ENCODE assay signal across 1 cellular context in the genomic region with DNA sequence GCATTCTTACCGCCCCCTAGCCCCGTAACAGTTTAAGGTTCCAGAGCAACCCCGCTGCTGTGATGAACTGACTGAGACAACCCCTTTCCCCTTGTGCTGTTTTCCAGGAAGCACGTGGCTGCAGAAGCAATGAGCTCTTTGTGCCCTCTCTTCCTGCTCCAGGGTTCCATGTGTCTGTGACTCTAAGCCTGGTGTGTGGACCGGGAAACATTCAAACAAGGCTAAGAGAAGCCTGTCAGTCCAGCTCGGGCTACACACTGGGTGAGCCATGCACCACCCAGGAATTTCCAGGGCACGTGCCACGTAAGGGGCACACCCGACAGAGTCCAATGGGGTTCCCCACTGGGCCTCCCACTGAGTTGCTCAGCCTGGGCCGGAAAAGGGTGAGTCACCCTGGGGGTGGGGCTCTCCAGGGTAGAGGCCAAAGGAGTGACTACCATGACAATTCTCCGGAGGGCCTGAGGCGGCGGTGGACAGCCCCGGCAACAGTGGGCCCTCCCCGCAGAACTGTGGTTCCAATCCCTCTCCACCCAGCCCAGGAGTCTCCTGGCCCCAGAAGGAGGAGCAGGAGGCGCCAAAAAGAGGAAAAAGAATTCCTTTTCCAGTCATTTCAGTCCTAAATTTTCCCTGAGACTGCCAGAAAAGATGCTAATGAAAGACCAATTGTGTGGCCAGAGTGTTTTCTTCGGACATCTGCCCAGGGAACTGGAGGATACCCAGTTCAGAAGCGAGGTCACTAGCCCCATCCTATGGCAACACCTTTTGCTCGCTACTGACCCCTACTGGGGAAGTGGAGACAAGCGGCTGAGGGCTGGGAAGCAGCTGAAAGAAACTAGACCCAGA.
TF ChIP-seq lines count a peak whose summit lies in the region.

No MANE protein-coding gene starts in this region.

TF ChIP-seq in HepG2, 621 proteins besides CTCF, POLR2A, EP300 and RAD21 (continued from another document and continues in another):
- TF ChIP-seq HOXA3 (CRISPR knock-in tag; IDR thresholded peaks at IDR 0.05) (peak; percentile 52; the same call in 1 of the 2 replicates), JUN (CRISPR knock-in tag; IDR thresholded peaks at IDR 0.05) (peak; percentile 85; the same call in 1 of the 2 replicates), CBX1 (IDR thresholded peaks at IDR 0.05; ENCODE audit: low read depth) (no peak), ZNF577 (CRISPR knock-in tag; IDR thresholded peaks at IDR 0.05; ENCODE audit: borderline replicate concordance, low read depth) (no peak), ZNF713 (CRISPR knock-in tag; IDR thresholded peaks at IDR 0.05) (no peak), ZNF10 (CRISPR knock-in tag; IDR thresholded peaks at IDR 0.05; ENCODE audit: borderline replicate concordance, low read depth) (no peak), ZNF367 (CRISPR knock-in tag; IDR thresholded peaks at IDR 0.05; ENCODE audit: borderline replicate concordance) (no peak), ZNF703 (CRISPR knock-in tag; IDR thresholded peaks at IDR 0.05; ENCODE audit: borderline replicate concordance) (no peak), NR2C2 (CRISPR knock-in tag; IDR thresholded peaks at IDR 0.05; ENCODE audit: borderline replicate concordance) (no peak), NFE2L2 (IDR thresholded peaks at IDR 0.05; ENCODE audit: low read length) (no peak), SIN3B (IDR thresholded peaks at IDR 0.05; ENCODE audit: low read length) (no peak), ZNF354B (CRISPR knock-in tag; IDR thresholded peaks at IDR 0.05) (peak; percentile 81; the same call in 1 of the 2 replicates), ZNF460 (CRISPR knock-in tag; IDR thresholded peaks at IDR 0.05; ENCODE audit: borderline replicate concordance) (no peak), NFE2 (CRISPR knock-in tag; IDR thresholded peaks at IDR 0.05) (no peak), ZNF883 (CRISPR knock-in tag; IDR thresholded peaks at IDR 0.05; ENCODE audit: not compliant biosample characterization) (peak; percentile 23), ZNF674 (CRISPR knock-in tag; IDR thresholded peaks at IDR 0.05; ENCODE audit: low read depth) (no peak), ZNF282 (IDR thresholded peaks at IDR 0.05; ENCODE audit: partially characterized antibody) (no peak), ZNF446 (CRISPR knock-in tag; IDR thresholded peaks at IDR 0.05) (0 out of 2 replicates have a peak, but pooled peaks have one; percentile 85), MIER2 (CRISPR knock-in tag; IDR thresholded peaks at IDR 0.05) (no peak), ZNF563 (CRISPR knock-in tag; IDR thresholded peaks at IDR 0.05) (peak; percentile 91), ZFX (CRISPR knock-in tag; IDR thresholded peaks at IDR 0.05; ENCODE audit: low read depth) (peak; percentile 82), HNRNPLL (IDR thresholded peaks at IDR 0.05; ENCODE audit: low read depth, low read length, poor library complexity, severe bottlenecking) (no peak), PRMT3 (CRISPR knock-in tag; IDR thresholded peaks at IDR 0.05; ENCODE audit: borderline replicate concordance, low read depth) (no peak), FIP1L1 (IDR thresholded peaks at IDR 0.05; ENCODE audit: borderline replicate concordance, insufficient read depth, low read depth, low read length) (no peak), ZBTB42 (CRISPR knock-in tag; IDR thresholded peaks at IDR 0.05) (0 out of 2 replicates have a peak, but pooled peaks have one; percentile 38), GATAD2A (CRISPR knock-in tag; IDR thresholded peaks at IDR 0.05) (peak; percentile 83; the same call in 1 of the 2 replicates), MTA3 (CRISPR knock-in tag; IDR thresholded peaks at IDR 0.05) (no peak), TCF7 (IDR thresholded peaks at IDR 0.05; ENCODE audit: low read depth) (no peak; the same call in 1 of the 2 replicates), TCF12 (IDR thresholded peaks at IDR 0.05) (no peak), TCF12 (CRISPR knock-in tag; IDR thresholded peaks at IDR 0.05) (0 out of 2 replicates have a peak, but pooled peaks have one; percentile 58), ZNF614 (CRISPR knock-in tag; IDR thresholded peaks at IDR 0.05; ENCODE audit: borderline replicate concordance) (peak; percentile 65; the same call in 1 of the 2 replicates), MXD4 (CRISPR knock-in tag; IDR thresholded peaks at IDR 0.05) (peak; percentile 69), ISX (CRISPR knock-in tag; conservative IDR thresholded peaks at IDR 0.05) (peak; percentile 54; the same call in 1 of the 2 replicates)
- TF ChIP-seq, protein P1, sequence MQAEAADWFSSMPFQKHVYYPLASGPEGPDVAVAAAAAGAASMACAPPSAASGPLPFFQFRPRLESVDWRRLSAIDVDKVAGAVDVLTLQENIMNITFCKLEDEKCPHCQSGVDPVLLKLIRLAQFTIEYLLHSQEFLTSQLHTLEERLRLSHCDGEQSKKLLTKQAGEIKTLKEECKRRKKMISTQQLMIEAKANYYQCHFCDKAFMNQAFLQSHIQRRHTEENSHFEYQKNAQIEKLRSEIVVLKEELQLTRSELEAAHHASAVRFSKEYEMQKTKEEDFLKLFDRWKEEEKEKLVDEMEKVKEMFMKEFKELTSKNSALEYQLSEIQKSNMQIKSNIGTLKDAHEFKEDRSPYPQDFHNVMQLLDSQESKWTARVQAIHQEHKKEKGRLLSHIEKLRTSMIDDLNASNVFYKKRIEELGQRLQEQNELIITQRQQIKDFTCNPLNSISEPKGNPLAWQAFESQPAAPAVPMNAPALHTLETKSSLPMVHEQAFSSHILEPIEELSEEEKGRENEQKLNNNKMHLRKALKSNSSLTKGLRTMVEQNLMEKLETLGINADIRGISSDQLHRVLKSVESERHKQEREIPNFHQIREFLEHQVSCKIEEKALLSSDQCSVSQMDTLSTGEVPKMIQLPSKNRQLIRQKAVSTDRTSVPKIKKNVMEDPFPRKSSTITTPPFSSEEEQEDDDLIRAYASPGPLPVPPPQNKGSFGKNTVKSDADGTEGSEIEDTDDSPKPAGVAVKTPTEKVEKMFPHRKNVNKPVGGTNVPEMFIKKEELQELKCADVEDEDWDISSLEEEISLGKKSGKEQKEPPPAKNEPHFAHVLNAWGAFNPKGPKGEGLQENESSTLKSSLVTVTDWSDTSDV (CRISPR knock-in tag; IDR thresholded peaks at IDR 0.05): no peak; the same call in 1 of the 2 replicates
- TF ChIP-seq, protein P2, sequence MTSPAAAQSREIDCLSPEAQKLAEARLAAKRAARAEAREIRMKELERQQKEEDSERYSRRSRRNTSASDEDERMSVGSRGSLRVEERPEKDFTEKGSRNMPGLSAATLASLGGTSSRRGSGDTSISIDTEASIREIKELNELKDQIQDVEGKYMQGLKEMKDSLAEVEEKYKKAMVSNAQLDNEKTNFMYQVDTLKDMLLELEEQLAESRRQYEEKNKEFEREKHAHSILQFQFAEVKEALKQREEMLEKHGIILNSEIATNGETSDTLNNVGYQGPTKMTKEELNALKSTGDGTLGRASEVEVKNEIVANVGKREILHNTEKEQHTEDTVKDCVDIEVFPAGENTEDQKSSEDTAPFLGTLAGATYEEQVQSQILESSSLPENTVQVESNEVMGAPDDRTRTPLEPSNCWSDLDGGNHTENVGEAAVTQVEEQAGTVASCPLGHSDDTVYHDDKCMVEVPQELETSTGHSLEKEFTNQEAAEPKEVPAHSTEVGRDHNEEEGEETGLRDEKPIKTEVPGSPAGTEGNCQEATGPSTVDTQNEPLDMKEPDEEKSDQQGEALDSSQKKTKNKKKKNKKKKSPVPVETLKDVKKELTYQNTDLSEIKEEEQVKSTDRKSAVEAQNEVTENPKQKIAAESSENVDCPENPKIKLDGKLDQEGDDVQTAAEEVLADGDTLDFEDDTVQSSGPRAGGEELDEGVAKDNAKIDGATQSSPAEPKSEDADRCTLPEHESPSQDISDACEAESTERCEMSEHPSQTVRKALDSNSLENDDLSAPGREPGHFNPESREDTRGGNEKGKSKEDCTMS (CRISPR knock-in tag; conservative IDR thresholded peaks at IDR 0.05): no peak
- TF ChIP-seq, protein P3, sequence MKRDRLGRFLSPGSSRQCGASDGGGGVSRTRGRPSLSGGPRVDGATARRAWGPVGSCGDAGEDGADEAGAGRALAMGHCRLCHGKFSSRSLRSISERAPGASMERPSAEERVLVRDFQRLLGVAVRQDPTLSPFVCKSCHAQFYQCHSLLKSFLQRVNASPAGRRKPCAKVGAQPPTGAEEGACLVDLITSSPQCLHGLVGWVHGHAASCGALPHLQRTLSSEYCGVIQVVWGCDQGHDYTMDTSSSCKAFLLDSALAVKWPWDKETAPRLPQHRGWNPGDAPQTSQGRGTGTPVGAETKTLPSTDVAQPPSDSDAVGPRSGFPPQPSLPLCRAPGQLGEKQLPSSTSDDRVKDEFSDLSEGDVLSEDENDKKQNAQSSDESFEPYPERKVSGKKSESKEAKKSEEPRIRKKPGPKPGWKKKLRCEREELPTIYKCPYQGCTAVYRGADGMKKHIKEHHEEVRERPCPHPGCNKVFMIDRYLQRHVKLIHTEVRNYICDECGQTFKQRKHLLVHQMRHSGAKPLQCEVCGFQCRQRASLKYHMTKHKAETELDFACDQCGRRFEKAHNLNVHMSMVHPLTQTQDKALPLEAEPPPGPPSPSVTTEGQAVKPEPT (CRISPR knock-in tag; IDR thresholded peaks at IDR 0.05; ENCODE audit: low read depth): peak; percentile 91
- TF ChIP-seq, protein P4, sequence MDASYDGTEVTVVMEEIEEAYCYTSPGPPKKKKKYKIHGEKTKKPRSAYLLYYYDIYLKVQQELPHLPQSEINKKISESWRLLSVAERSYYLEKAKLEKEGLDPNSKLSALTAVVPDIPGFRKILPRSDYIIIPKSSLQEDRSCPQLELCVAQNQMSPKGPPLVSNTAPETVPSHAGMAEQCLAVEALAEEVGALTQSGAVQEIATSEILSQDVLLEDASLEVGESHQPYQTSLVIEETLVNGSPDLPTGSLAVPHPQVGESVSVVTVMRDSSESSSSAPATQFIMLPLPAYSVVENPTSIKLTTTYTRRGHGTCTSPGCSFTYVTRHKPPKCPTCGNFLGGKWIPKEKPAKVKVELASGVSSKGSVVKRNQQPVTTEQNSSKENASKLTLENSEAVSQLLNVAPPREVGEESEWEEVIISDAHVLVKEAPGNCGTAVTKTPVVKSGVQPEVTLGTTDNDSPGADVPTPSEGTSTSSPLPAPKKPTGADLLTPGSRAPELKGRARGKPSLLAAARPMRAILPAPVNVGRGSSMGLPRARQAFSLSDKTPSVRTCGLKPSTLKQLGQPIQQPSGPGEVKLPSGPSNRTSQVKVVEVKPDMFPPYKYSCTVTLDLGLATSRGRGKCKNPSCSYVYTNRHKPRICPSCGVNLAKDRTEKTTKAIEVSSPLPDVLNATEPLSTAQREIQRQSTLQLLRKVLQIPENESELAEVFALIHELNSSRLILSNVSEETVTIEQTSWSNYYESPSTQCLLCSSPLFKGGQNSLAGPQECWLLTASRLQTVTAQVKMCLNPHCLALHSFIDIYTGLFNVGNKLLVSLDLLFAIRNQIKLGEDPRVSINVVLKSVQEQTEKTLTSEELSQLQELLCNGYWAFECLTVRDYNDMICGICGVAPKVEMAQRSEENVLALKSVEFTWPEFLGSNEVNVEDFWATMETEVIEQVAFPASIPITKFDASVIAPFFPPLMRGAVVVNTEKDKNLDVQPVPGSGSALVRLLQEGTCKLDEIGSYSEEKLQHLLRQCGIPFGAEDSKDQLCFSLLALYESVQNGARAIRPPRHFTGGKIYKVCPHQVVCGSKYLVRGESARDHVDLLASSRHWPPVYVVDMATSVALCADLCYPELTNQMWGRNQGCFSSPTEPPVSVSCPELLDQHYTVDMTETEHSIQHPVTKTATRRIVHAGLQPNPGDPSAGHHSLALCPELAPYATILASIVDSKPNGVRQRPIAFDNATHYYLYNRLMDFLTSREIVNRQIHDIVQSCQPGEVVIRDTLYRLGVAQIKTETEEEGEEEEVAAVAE (CRISPR knock-in tag; IDR thresholded peaks at IDR 0.05; ENCODE audit: borderline replicate concordance): 0 out of 2 replicates have a peak, but pooled peaks have one; percentile 51
- TF ChIP-seq, protein P5, sequence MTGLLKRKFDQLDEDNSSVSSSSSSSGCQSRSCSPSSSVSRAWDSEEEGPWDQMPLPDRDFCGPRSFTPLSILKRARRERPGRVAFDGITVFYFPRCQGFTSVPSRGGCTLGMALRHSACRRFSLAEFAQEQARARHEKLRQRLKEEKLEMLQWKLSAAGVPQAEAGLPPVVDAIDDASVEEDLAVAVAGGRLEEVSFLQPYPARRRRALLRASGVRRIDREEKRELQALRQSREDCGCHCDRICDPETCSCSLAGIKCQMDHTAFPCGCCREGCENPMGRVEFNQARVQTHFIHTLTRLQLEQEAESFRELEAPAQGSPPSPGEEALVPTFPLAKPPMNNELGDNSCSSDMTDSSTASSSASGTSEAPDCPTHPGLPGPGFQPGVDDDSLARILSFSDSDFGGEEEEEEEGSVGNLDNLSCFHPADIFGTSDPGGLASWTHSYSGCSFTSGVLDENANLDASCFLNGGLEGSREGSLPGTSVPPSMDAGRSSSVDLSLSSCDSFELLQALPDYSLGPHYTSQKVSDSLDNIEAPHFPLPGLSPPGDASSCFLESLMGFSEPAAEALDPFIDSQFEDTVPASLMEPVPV (CRISPR knock-in tag; IDR thresholded peaks at IDR 0.05): peak; percentile 84
- TF ChIP-seq, protein P6, sequence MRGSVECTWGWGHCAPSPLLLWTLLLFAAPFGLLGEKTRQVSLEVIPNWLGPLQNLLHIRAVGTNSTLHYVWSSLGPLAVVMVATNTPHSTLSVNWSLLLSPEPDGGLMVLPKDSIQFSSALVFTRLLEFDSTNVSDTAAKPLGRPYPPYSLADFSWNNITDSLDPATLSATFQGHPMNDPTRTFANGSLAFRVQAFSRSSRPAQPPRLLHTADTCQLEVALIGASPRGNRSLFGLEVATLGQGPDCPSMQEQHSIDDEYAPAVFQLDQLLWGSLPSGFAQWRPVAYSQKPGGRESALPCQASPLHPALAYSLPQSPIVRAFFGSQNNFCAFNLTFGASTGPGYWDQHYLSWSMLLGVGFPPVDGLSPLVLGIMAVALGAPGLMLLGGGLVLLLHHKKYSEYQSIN (CRISPR knock-in tag; IDR thresholded peaks at IDR 0.05; ENCODE audit: borderline replicate concordance): no peak
